In the genomic region with DNA sequence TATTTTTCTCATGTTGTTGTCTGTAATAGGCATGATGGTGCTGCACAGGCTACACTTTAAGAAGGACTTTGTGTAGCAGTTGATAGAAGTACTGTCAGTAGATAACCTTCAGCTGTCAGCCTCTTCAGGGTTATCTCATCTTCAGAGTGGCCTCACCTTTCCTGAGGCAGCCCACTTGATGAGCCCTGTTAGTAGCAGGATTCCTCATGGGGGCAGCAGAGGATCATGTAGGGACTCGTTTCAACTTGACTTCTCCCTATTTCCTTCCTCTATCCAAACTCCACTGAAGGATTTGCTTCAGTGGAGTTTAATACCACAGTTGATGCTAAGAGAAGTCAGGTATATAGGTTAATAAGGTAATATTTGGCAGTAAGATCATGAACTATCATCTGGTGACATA, we compare ENCODE assay signal across 1 cellular context.
TF ChIP-seq lines count a peak whose summit lies in the region.

No MANE protein-coding gene starts in this region.

TF ChIP-seq in HEK293, 187 proteins besides CTCF, POLR2A, EP300 and RAD21 (continued from another document):
- TF ChIP-seq PRDM2 (tag by site-specific recombination; IDR thresholded peaks at IDR 0.05; ENCODE audit: borderline replicate concordance) (no peak), ZNF350 (tag by site-specific recombination; IDR thresholded peaks at IDR 0.05) (no peak)
